12 cellular contexts compared by ENCODE assay signal in genomic region chr12:53465679-53466078, GRCh38. TPM values are rescaled to one million over a fixed set of nuclear protein-coding genes. Genes with fewer than 3 reads are reported as not detected.
A peak's percentile ranks its signal among the peaks of the same experiment; 100 is the strongest.
DNase-seq lines count a peak whose midpoint lies in the region; ATAC-seq and TF ChIP-seq lines count a peak whose summit lies in the region.
"Had no signal": no experiment of that assay in that cellular context is flagged by ENCODE, and none has a peak within 500 bp of the region (broad histone marks: within the 10 kb centered on the region; RNA-seq: fewer than 3 reads in every experiment).

No MANE protein-coding gene starts in this region.

- peaks cover 57% of the 10 kb centered on the region for H3K4me1 Mint-ChIP-seq in activated T-cell treated with anti-CD3 and anti-CD28 coated beads, Interleukin-2, amount 50 U/mL, for 24 hours (ENCODE audit: low read depth)
- peaks cover 34% of the 10 kb centered on the region for H3K4me1 Mint-ChIP-seq in T-helper 17 cell

- H3K4me2 ChIP-seq in osteoblast (ENCODE audit: insufficient read depth, low read length): no peak overlapping the region

- no peak overlapping the region for H3K27ac ChIP-seq in osteoblast (ENCODE audit: low read depth, low read length)

- H3K4me1 ChIP-seq in osteoblast (ENCODE audit: insufficient read depth, low read length): no peaks in the 10 kb centered on the region

- no peak for DNase-seq in activated T-cell treated with anti-CD3 and anti-CD28 coated beads, Interleukin-2, amount 50 U/mL, for 24 hours
- DNase-seq in activated T-cell treated with anti-CD3 and anti-CD28 coated beads for 4 hours (no peak), T-helper 17 cell (no peak), osteoblast (ENCODE audit: insufficient read length, low spot score, missing footprints) (no peak), medulla oblongata (ENCODE audit: extremely low spot score) (no peak)
- DNase-seq: ACHN, anterior cingulate cortex, mesendoderm, NCI-H2081 treated with DMSO at 0.1 percent for 48 hours had no signal

- H3K27ac Mint-ChIP-seq in activated T-cell treated with anti-CD3 and anti-CD28 coated beads, Interleukin-2, amount 50 U/mL, for 24 hours: peak overlapping the region; percentile 56
- peak overlapping the region; percentile 29 for H3K27ac Mint-ChIP-seq in T-helper 17 cell

- no peaks in the 10 kb centered on the region for H3K9me3 ChIP-seq in T-helper 17 cell (ENCODE audit: control insufficient read depth, low read length, poor library complexity, severe bottlenecking)
- H3K9me3 ChIP-seq in osteoblast (ENCODE audit: low read depth, low read length): no peaks in the 10 kb centered on the region

- no peak overlapping the region for H3K4me3 Mint-ChIP-seq in activated T-cell treated with anti-CD3 and anti-CD28 coated beads, Interleukin-2, amount 50 U/mL, for 24 hours
- no peak overlapping the region for H3K4me3 Mint-ChIP-seq in T-helper 17 cell

- no peak overlapping the region for H2AFZ ChIP-seq in osteoblast (ENCODE audit: low read length)

- peak; percentile 11 for TF ChIP-seq CTCF in osteoblast (IDR thresholded peaks at IDR 0.05; ENCODE audit: extremely low read depth, low read depth, low read length)

- peaks cover 99% of the 10 kb centered on the region for H3K36me3 ChIP-seq in osteoblast (ENCODE audit: insufficient read depth, low read length)

- H3K4me3 ChIP-seq in osteoblast (ENCODE audit: insufficient read depth, low read length): no peak overlapping the region

- ATAC-seq in T-helper 17 cell: no peak
- ATAC-seq in HG02763 (IDR thresholded peaks at IDR 0.05; ENCODE audit: unreplicated experiment): no peak

- H3K79me2 ChIP-seq in osteoblast (ENCODE audit: insufficient read depth, low read length): peaks cover 91% of the 10 kb centered on the region

- peaks cover 54% of the 10 kb centered on the region for H4K20me1 ChIP-seq in osteoblast (ENCODE audit: insufficient read depth, low read length)

- no peaks in the 10 kb centered on the region for H3K27me3 ChIP-seq in osteoblast (ENCODE audit: insufficient read depth, low read length)

- H3K9me3 Mint-ChIP-seq in activated T-cell treated with anti-CD3 and anti-CD28 coated beads, Interleukin-2, amount 50 U/mL, for 24 hours: no peaks in the 10 kb centered on the region

- H3K27me3 Mint-ChIP-seq in activated T-cell treated with anti-CD3 and anti-CD28 coated beads, Interleukin-2, amount 50 U/mL, for 24 hours: no peaks in the 10 kb centered on the region
- H3K27me3 Mint-ChIP-seq in T-helper 17 cell: no peaks in the 10 kb centered on the region

- peaks cover 99% of the 10 kb centered on the region for H3K36me3 Mint-ChIP-seq in activated T-cell treated with anti-CD3 and anti-CD28 coated beads, Interleukin-2, amount 50 U/mL, for 24 hours (ENCODE audit: low read depth)
- peaks cover 5% of the 10 kb centered on the region for H3K36me3 Mint-ChIP-seq in T-helper 17 cell (ENCODE audit: low read depth)

RNA-seq across cellular contexts. Expression of gene PCBP2, which starts 13.8 kb away (rescaled TPM):
- total RNA-seq in T-helper 17 cell (1,000 to 10,000 TPM; 1,028 to 1,089 TPM), osteoblast (247 and 293 TPM in 2 replicates)

RNA-seq across cellular contexts. Expression of gene PRR13, which starts 24.1 kb away (rescaled TPM):
- total RNA-seq in T-helper 17 cell (100 to 1,000 TPM; 168 to 188 TPM), osteoblast (55.0 and 64.2 TPM in 2 replicates)

RNA-seq across cellular contexts. Expression of gene MAP3K12, which starts 33.6 kb away (rescaled TPM):
- total RNA-seq in T-helper 17 cell (10 to 100 TPM; 25.5 to 28.6 TPM), osteoblast (49.6 and 51.9 TPM in 2 replicates)

RNA-seq across cellular contexts. Expression of gene TARBP2, which starts 35.4 kb away (rescaled TPM):
- total RNA-seq in T-helper 17 cell: 10 to 100 TPM; 28.4 to 29.3 TPM
- 33.0 and 35.5 TPM in 2 replicates for total RNA-seq in osteoblast

RNA-seq across cellular contexts. Expression of gene NPFF, which starts 41.6 kb away (rescaled TPM):
- not detected for total RNA-seq in T-helper 17 cell
- total RNA-seq in osteoblast: not detected in 2 replicates
- total RNA-seq: Daoy, renal cortical epithelial cell had no signal
